33 cellular contexts compared by ENCODE assay signal in the genomic region with DNA sequence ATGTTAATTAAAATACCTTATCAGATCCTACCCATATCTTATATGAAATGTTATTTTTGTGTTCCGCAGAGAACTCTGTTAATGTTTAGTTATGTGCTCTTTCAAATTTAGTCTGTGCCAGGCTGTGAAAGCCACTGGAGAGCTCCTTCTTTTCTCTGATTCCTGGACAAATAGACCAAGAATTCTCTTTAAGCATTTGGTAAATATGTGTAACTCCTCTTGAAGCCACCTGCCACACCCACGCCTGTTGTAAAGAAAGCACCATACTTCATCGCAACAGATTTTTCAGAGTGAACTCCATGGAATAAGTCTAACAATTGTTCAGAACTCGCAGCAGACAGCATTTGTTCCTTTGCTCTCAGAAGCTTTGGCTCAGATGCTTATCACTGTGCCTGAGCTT.
"Had no signal": no experiment of that assay in that cellular context is flagged by ENCODE, and none has a peak within 500 bp of the region (broad histone marks: within the 10 kb centered on the region; RNA-seq: fewer than 3 reads in every experiment).

No MANE protein-coding gene starts in this region.

- H3K36me3 ChIP-seq: ascending aorta, breast epithelium, cardiac muscle cell, gastroesophageal sphincter, heart right ventricle, WERI-Rb-1 had no signal

- DNase-seq: activated B cell treated with CpG ODN at 0.5 μM for 24 hours; activated CD4-positive, alpha-beta T cell treated with anti-CD3 and anti-CD28 coated beads for 48 hours; activated CD4-positive, alpha-beta T cell treated with anti-CD3 and anti-CD28 coated beads, Interleukin-2, amount 50 U/mL, for 1 hour; activated CD4-positive, alpha-beta T cell treated with anti-CD3 and anti-CD28 coated beads, Interleukin-2, amount 50 U/mL, for 48 hours; activated CD8-positive, alpha-beta memory T cell treated with anti-CD3 and anti-CD28 coated beads for 24 hours; activated CD8-positive, alpha-beta T cell treated with anti-CD3 and anti-CD28 coated beads for 36 hours; activated effector memory CD4-positive, alpha-beta T cell treated with anti-CD3 and anti-CD28 coated beads, Interleukin-2, amount 50 U/mL, for 16 hours; activated naive CD4-positive, alpha-beta T cell treated with anti-CD3 and anti-CD28 coated beads for 36 hours; activated naive CD8-positive, alpha-beta T cell treated with anti-CD3 and anti-CD28 coated beads, Interleukin-2, amount 10 ng/mL, durations not matched to agents 7 days and 5 days; activated T-cell treated with anti-CD3 and anti-CD28 coated beads, Interleukin-2, amount 50 U/mL, for 4 hours; central memory CD4-positive, alpha-beta T cell; dorsolateral prefrontal cortex; effector memory CD4-positive, alpha-beta T cell; endodermal cell; foreskin keratinocyte; heart right ventricle; T-helper 1 cell; T-helper 17 cell; T1000; WERI-Rb-1 had no signal

- H3K4me3 Mint-ChIP-seq: activated B cell treated with CpG ODN at 0.5 μM for 24 hours; activated CD8-positive, alpha-beta T cell treated with anti-CD3 and anti-CD28 coated beads for 36 hours; activated naive CD4-positive, alpha-beta T cell treated with anti-CD3 and anti-CD28 coated beads for 36 hours; activated naive CD4-positive, alpha-beta T cell treated with anti-CD3 and anti-CD28 coated beads, Interleukin-2, amount 50 U/mL, for 24 hours; activated naive CD8-positive, alpha-beta T cell treated with anti-CD3 and anti-CD28 coated beads, Interleukin-2, amount 10 ng/mL, durations not matched to agents 7 days and 5 days; activated T-cell treated with anti-CD3 and anti-CD28 coated beads, Interleukin-2, amount 50 U/mL, for 4 hours; activated T-helper 1 cell treated with anti-CD3 and anti-CD28 coated beads, Interleukin-12 subunit alpha, Interleukin-12 subunit beta, Interleukin-2, Interleukin-4 antibody, amounts not matched to agents 30 ng/mL and 10 ng/mL and 1 ng/mL, durations not matched to agents 14 hours and 24 hours and 36 hours; brain; dendritic cell treated with granulocyte-macrophage colony-stimulating factor and Interleukin-4, amounts not matched to agents 40 ng/mL and 50 ng/mL, for 4 days; endodermal cell; T-helper 17 cell; T-helper 2 cell treated with Interferon-gamma antibody and Interleukin-4, amounts not matched to agents 5 μg/mL and 100 μg/mL, for 36 hours had no signal

- H3K4me1 Mint-ChIP-seq: activated B cell treated with CpG ODN at 0.5 μM for 24 hours; activated naive CD4-positive, alpha-beta T cell treated with anti-CD3 and anti-CD28 coated beads, Interleukin-2, amount 50 U/mL, for 24 hours; activated naive CD8-positive, alpha-beta T cell treated with anti-CD3 and anti-CD28 coated beads, Interleukin-2, amount 10 ng/mL, durations not matched to agents 7 days and 5 days; endodermal cell; T-helper 17 cell had no signal

- H3K4me3 ChIP-seq: ascending aorta, breast epithelium, cardiac muscle cell, coronary artery, dorsolateral prefrontal cortex, gastroesophageal sphincter, heart right ventricle had no signal

- H3K4me1 ChIP-seq: ascending aorta, breast epithelium, foreskin keratinocyte, gastroesophageal sphincter, heart right ventricle had no signal

- H3K27me3 ChIP-seq: ascending aorta, breast epithelium, cardiac muscle cell, dorsolateral prefrontal cortex, foreskin keratinocyte, gastroesophageal sphincter, heart right ventricle had no signal

- H3K27ac Mint-ChIP-seq: activated B cell treated with CpG ODN at 0.5 μM for 24 hours; activated CD8-positive, alpha-beta T cell treated with anti-CD3 and anti-CD28 coated beads for 36 hours; activated naive CD4-positive, alpha-beta T cell treated with anti-CD3 and anti-CD28 coated beads for 36 hours; activated naive CD4-positive, alpha-beta T cell treated with anti-CD3 and anti-CD28 coated beads, Interleukin-2, amount 50 U/mL, for 24 hours; activated naive CD8-positive, alpha-beta T cell treated with anti-CD3 and anti-CD28 coated beads, Interleukin-2, amount 10 ng/mL, durations not matched to agents 7 days and 5 days; activated T-helper 1 cell treated with anti-CD3 and anti-CD28 coated beads, Interleukin-12 subunit alpha, Interleukin-12 subunit beta, Interleukin-2, Interleukin-4 antibody, amounts not matched to agents 30 ng/mL and 10 ng/mL and 1 ng/mL, durations not matched to agents 14 hours and 24 hours and 36 hours; activated T-helper 2 cell treated with anti-CD3 and anti-CD28 coated beads, Interferon-gamma antibody, Interleukin-2, Interleukin-4, amounts not matched to agents 10 μg/mL and 5 μg/mL and 100 μg/mL, durations not matched to agents 14 hours and 24 hours and 36 hours; brain; dendritic cell treated with granulocyte-macrophage colony-stimulating factor and Interleukin-4, amounts not matched to agents 40 ng/mL and 50 ng/mL, for 4 days; endodermal cell; T-helper 17 cell; T-helper 2 cell treated with Interferon-gamma antibody and Interleukin-4, amounts not matched to agents 5 μg/mL and 100 μg/mL, for 36 hours had no signal

- H3K27ac ChIP-seq: ascending aorta, breast epithelium, cardiac muscle cell, coronary artery, dorsolateral prefrontal cortex, foreskin keratinocyte, gastroesophageal sphincter, heart right ventricle, WERI-Rb-1 had no signal

- H3K9me3 ChIP-seq: ascending aorta, breast epithelium, gastroesophageal sphincter had no signal

- H3K9me3 Mint-ChIP-seq: activated naive CD4-positive, alpha-beta T cell treated with anti-CD3 and anti-CD28 coated beads, Interleukin-2, amount 50 U/mL, for 24 hours; activated naive CD8-positive, alpha-beta T cell treated with anti-CD3 and anti-CD28 coated beads, Interleukin-2, amount 10 ng/mL, durations not matched to agents 7 days and 5 days; activated T-cell treated with anti-CD3 and anti-CD28 coated beads, Interleukin-2, amount 50 U/mL, for 4 hours; activated T-helper 1 cell treated with anti-CD3 and anti-CD28 coated beads, Interleukin-12 subunit alpha, Interleukin-12 subunit beta, Interleukin-2, Interleukin-4 antibody, amounts not matched to agents 30 ng/mL and 10 ng/mL and 1 ng/mL, durations not matched to agents 14 hours and 24 hours and 36 hours; activated T-helper 2 cell treated with anti-CD3 and anti-CD28 coated beads, Interferon-gamma antibody, Interleukin-2, Interleukin-4, amounts not matched to agents 10 μg/mL and 5 μg/mL and 100 μg/mL, durations not matched to agents 14 hours and 24 hours and 36 hours; dendritic cell treated with granulocyte-macrophage colony-stimulating factor and Interleukin-4, amounts not matched to agents 40 ng/mL and 50 ng/mL, for 4 days; endodermal cell; T-helper 2 cell treated with Interferon-gamma antibody and Interleukin-4, amounts not matched to agents 5 μg/mL and 100 μg/mL, for 36 hours had no signal

- ATAC-seq: activated CD4-positive, CD25-positive, alpha-beta regulatory T cell treated with anti-CD3 and anti-CD28 coated beads, Interleukin-2, amount 50 U/mL, for 24 hours; activated CD8-positive, alpha-beta T cell treated with anti-CD3 and anti-CD28 coated beads for 36 hours; activated T-cell treated with anti-CD3 and anti-CD28 coated beads, Interleukin-2, amount 50 U/mL, for 4 hours; esophagus mucosa; foreskin keratinocyte; gastroesophageal sphincter; heart right ventricle; T-helper 17 cell had no signal

- H3K36me3 Mint-ChIP-seq: activated naive CD4-positive, alpha-beta T cell treated with anti-CD3 and anti-CD28 coated beads, Interleukin-2, amount 50 U/mL, for 24 hours; activated naive CD8-positive, alpha-beta T cell treated with anti-CD3 and anti-CD28 coated beads, Interleukin-2, amount 10 ng/mL, durations not matched to agents 7 days and 5 days; brain had no signal

- H3K27me3 Mint-ChIP-seq: activated B cell treated with CpG ODN at 0.5 μM for 24 hours; activated CD8-positive, alpha-beta T cell treated with anti-CD3 and anti-CD28 coated beads for 36 hours; activated naive CD4-positive, alpha-beta T cell treated with anti-CD3 and anti-CD28 coated beads, Interleukin-2, amount 50 U/mL, for 24 hours; activated naive CD8-positive, alpha-beta T cell treated with anti-CD3 and anti-CD28 coated beads, Interleukin-2, amount 10 ng/mL, durations not matched to agents 7 days and 5 days; dendritic cell treated with granulocyte-macrophage colony-stimulating factor and Interleukin-4, amounts not matched to agents 40 ng/mL and 50 ng/mL, for 4 days; T-helper 17 cell had no signal
